ENCODE assay signal across 1 cellular context in the genomic region with DNA sequence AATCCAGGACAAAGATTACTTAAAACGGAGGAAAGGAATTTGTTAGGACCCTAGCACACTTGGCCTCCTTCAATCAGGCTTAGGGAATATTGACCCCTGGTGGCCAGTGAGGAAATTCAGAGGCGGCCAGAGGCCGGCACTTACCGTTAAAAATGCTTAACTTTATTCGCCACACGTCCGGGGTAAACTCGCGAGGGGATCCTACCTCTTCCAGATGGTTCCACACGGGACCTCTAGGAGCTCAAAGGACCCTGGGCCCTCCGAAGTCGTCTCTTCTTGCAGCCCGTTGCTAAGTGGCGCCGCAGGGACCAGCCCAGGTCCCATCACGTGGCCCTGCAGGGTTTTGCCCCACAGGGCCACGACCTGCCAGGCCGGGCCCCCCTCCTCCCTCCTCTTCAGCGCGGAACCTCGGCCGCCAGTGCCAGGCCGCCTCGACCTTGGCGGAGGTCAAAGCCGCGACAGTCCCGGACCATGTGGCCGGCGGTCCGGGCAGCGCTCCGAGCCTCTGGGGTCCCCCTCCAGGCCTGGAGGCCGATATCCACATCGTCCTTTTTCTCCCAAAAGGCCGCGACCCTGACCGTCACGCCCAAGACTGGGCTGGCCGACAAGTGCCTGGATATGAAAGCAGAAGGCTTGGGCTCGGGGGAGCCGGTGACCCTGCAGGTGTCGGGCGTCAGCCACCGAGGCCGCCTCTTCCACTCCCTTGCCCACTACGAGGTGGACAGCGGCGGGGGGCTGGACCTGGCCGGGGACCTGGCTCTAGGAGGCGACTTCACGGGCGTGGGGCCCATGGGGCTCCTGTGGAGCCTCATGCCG.
TF ChIP-seq lines count a peak whose summit lies in the region.

No MANE protein-coding gene starts in this region.

TF ChIP-seq in GM12878, 131 proteins besides CTCF, POLR2A, EP300 and RAD21 (continues in another document):
- no peak for TF ChIP-seq POLR2AphosphoS5 (IDR thresholded peaks at IDR 0.05; ENCODE audit: low read length)
- peak; percentile 87 for TF ChIP-seq NR2F1 (conservative IDR thresholded peaks at IDR 0.05)
- TF ChIP-seq ZNF217 (IDR thresholded peaks at IDR 0.05) = no peak
- no peak for TF ChIP-seq TBL1XR1 (IDR thresholded peaks at IDR 0.05; ENCODE audit: low read depth, low read length)
- TF ChIP-seq CREB1 (IDR thresholded peaks at IDR 0.05; ENCODE audit: low read depth) = no peak
- TF ChIP-seq NR2C1 (IDR thresholded peaks at IDR 0.05) = no peak
- no peak for TF ChIP-seq CHD1 (IDR thresholded peaks at IDR 0.05; ENCODE audit: low read depth, low read length)
- no peak for TF ChIP-seq JUNB (IDR thresholded peaks at IDR 0.05)
- TF ChIP-seq, protein P1, sequence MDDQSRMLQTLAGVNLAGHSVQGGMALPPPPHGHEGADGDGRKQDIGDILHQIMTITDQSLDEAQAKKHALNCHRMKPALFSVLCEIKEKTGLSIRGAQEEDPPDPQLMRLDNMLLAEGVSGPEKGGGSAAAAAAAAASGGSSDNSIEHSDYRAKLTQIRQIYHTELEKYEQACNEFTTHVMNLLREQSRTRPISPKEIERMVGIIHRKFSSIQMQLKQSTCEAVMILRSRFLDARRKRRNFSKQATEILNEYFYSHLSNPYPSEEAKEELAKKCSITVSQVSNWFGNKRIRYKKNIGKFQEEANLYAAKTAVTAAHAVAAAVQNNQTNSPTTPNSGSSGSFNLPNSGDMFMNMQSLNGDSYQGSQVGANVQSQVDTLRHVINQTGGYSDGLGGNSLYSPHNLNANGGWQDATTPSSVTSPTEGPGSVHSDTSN (IDR thresholded peaks at IDR 0.05; ENCODE audit: insufficient replicate concordance, low read depth, low read length) = no peak
- TF ChIP-seq, protein P2, sequence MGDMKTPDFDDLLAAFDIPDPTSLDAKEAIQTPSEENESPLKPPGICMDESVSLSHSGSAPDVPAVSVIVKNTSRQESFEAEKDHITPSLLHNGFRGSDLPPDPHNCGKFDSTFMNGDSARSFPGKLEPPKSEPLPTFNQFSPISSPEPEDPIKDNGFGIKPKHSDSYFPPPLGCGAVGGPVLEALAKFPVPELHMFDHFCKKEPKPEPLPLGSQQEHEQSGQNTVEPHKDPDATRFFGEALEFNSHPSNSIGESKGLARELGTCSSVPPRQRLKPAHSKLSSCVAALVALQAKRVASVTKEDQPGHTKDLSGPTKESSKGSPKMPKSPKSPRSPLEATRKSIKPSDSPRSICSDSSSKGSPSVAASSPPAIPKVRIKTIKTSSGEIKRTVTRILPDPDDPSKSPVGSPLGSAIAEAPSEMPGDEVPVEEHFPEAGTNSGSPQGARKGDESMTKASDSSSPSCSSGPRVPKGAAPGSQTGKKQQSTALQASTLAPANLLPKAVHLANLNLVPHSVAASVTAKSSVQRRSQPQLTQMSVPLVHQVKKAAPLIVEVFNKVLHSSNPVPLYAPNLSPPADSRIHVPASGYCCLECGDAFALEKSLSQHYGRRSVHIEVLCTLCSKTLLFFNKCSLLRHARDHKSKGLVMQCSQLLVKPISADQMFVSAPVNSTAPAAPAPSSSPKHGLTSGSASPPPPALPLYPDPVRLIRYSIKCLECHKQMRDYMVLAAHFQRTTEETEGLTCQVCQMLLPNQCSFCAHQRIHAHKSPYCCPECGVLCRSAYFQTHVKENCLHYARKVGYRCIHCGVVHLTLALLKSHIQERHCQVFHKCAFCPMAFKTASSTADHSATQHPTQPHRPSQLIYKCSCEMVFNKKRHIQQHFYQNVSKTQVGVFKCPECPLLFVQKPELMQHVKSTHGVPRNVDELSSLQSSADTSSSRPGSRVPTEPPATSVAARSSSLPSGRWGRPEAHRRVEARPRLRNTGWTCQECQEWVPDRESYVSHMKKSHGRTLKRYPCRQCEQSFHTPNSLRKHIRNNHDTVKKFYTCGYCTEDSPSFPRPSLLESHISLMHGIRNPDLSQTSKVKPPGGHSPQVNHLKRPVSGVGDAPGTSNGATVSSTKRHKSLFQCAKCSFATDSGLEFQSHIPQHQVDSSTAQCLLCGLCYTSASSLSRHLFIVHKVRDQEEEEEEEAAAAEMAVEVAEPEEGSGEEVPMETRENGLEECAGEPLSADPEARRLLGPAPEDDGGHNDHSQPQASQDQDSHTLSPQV (IDR thresholded peaks at IDR 0.05) = no peak
- TF ChIP-seq ESRRA (IDR thresholded peaks at IDR 0.05; ENCODE audit: low read length) = no peak
- TF ChIP-seq ZNF24 (IDR thresholded peaks at IDR 0.05) = no peak
- TF ChIP-seq LARP7 (IDR thresholded peaks at IDR 0.05) = 0 out of 2 replicates have a peak, but pooled peaks have one; percentile 46
- no peak for TF ChIP-seq KAT2A (conservative IDR thresholded peaks at IDR 0.05; ENCODE audit: control insufficient read depth, low read depth, low read length)
- no peak for TF ChIP-seq SMAD5 (IDR thresholded peaks at IDR 0.05; ENCODE audit: low read depth)
- no peak for TF ChIP-seq STAT3 (IDR thresholded peaks at IDR 0.05; ENCODE audit: low read depth, low read length)
- TF ChIP-seq, protein P3, sequence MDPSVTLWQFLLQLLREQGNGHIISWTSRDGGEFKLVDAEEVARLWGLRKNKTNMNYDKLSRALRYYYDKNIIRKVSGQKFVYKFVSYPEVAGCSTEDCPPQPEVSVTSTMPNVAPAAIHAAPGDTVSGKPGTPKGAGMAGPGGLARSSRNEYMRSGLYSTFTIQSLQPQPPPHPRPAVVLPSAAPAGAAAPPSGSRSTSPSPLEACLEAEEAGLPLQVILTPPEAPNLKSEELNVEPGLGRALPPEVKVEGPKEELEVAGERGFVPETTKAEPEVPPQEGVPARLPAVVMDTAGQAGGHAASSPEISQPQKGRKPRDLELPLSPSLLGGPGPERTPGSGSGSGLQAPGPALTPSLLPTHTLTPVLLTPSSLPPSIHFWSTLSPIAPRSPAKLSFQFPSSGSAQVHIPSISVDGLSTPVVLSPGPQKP (IDR thresholded peaks at IDR 0.05; ENCODE audit: low read depth, low read length) = no peak
- TF ChIP-seq TARDBP (IDR thresholded peaks at IDR 0.05; ENCODE audit: borderline replicate concordance) = no peak
- TF ChIP-seq, protein P4, sequence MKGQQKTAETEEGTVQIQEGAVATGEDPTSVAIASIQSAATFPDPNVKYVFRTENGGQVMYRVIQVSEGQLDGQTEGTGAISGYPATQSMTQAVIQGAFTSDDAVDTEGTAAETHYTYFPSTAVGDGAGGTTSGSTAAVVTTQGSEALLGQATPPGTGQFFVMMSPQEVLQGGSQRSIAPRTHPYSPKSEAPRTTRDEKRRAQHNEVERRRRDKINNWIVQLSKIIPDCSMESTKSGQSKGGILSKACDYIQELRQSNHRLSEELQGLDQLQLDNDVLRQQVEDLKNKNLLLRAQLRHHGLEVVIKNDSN (IDR thresholded peaks at IDR 0.05; ENCODE audit: borderline replicate concordance, extremely low read length, insufficient read depth, low read depth, low read length) = peak; percentile 83
- TF ChIP-seq, protein P5, sequence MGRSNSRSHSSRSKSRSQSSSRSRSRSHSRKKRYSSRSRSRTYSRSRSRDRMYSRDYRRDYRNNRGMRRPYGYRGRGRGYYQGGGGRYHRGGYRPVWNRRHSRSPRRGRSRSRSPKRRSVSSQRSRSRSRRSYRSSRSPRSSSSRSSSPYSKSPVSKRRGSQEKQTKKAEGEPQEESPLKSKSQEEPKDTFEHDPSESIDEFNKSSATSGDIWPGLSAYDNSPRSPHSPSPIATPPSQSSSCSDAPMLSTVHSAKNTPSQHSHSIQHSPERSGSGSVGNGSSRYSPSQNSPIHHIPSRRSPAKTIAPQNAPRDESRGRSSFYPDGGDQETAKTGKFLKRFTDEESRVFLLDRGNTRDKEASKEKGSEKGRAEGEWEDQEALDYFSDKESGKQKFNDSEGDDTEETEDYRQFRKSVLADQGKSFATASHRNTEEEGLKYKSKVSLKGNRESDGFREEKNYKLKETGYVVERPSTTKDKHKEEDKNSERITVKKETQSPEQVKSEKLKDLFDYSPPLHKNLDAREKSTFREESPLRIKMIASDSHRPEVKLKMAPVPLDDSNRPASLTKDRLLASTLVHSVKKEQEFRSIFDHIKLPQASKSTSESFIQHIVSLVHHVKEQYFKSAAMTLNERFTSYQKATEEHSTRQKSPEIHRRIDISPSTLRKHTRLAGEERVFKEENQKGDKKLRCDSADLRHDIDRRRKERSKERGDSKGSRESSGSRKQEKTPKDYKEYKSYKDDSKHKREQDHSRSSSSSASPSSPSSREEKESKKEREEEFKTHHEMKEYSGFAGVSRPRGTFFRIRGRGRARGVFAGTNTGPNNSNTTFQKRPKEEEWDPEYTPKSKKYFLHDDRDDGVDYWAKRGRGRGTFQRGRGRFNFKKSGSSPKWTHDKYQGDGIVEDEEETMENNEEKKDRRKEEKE (IDR thresholded peaks at IDR 0.05) = no peak
- no peak for TF ChIP-seq SUZ12 (IDR thresholded peaks at IDR 0.05; ENCODE audit: unreplicated experiment)
- TF ChIP-seq, protein P6, sequence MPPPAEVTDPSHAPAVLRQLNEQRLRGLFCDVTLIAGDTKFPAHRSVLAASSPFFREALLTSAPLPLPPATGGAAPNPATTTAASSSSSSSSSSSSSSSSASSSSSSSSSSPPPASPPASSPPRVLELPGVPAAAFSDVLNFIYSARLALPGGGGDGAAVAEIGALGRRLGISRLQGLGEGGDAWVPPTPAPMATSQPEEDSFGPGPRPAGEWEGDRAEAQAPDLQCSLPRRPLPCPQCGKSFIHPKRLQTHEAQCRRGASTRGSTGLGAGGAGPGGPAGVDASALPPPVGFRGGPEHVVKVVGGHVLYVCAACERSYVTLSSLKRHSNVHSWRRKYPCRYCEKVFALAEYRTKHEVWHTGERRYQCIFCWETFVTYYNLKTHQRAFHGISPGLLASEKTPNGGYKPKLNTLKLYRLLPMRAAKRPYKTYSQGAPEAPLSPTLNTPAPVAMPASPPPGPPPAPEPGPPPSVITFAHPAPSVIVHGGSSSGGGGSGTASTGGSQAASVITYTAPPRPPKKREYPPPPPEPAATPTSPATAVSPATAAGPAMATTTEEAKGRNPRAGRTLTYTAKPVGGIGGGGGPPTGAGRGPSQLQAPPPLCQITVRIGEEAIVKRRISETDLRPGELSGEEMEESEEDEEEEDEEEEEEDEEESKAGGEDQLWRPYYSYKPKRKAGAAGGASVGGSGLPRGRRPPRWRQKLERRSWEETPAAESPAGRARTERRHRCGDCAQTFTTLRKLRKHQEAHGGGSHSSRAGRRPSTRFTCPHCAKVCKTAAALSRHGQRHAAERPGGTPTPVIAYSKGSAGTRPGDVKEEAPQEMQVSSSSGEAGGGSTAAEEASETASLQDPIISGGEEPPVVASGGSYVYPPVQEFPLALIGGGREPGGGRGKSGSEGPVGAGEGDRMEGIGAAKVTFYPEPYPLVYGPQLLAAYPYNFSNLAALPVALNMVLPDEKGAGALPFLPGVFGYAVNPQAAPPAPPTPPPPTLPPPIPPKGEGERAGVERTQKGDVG (CRISPR knock-in tag; IDR thresholded peaks at IDR 0.05) = no peak
- TF ChIP-seq RAD51 (IDR thresholded peaks at IDR 0.05) = peak; percentile 79
- no peak for TF ChIP-seq ZZZ3 (IDR thresholded peaks at IDR 0.05; ENCODE audit: control insufficient read depth, insufficient read length, low read depth)
- TF ChIP-seq SIN3A (IDR thresholded peaks at IDR 0.05; ENCODE audit: low read depth, low read length) = no peak
- peak; percentile 16; the same call in 1 of the 2 replicates for TF ChIP-seq HCFC1 (IDR thresholded peaks at IDR 0.05; ENCODE audit: low read length)
- 0 out of 2 replicates have a peak, but pooled peaks have one; percentile 6 for TF ChIP-seq PAX5 (IDR thresholded peaks at IDR 0.05; ENCODE audit: borderline replicate concordance, low read depth, low read length)
- TF ChIP-seq SUPT20H (IDR thresholded peaks at IDR 0.05; ENCODE audit: borderline replicate concordance, control insufficient read depth, low read depth, low read length) = no peak
- no peak for TF ChIP-seq BMI1 (IDR thresholded peaks at IDR 0.05; ENCODE audit: borderline replicate concordance)
- TF ChIP-seq IRF4 (IDR thresholded peaks at IDR 0.05; ENCODE audit: low read depth, low read length) = no peak
- no peak for TF ChIP-seq TCF7 (IDR thresholded peaks at IDR 0.05; ENCODE audit: borderline replicate concordance)
- no peak for TF ChIP-seq CBX3 (IDR thresholded peaks at IDR 0.05; ENCODE audit: borderline replicate concordance, low read depth)
- TF ChIP-seq EED (IDR thresholded peaks at IDR 0.05; ENCODE audit: low read depth) = no peak
- no peak for TF ChIP-seq TAF1 (IDR thresholded peaks at IDR 0.05; ENCODE audit: borderline replicate concordance, low read depth, low read length)
- TF ChIP-seq, protein P7, sequence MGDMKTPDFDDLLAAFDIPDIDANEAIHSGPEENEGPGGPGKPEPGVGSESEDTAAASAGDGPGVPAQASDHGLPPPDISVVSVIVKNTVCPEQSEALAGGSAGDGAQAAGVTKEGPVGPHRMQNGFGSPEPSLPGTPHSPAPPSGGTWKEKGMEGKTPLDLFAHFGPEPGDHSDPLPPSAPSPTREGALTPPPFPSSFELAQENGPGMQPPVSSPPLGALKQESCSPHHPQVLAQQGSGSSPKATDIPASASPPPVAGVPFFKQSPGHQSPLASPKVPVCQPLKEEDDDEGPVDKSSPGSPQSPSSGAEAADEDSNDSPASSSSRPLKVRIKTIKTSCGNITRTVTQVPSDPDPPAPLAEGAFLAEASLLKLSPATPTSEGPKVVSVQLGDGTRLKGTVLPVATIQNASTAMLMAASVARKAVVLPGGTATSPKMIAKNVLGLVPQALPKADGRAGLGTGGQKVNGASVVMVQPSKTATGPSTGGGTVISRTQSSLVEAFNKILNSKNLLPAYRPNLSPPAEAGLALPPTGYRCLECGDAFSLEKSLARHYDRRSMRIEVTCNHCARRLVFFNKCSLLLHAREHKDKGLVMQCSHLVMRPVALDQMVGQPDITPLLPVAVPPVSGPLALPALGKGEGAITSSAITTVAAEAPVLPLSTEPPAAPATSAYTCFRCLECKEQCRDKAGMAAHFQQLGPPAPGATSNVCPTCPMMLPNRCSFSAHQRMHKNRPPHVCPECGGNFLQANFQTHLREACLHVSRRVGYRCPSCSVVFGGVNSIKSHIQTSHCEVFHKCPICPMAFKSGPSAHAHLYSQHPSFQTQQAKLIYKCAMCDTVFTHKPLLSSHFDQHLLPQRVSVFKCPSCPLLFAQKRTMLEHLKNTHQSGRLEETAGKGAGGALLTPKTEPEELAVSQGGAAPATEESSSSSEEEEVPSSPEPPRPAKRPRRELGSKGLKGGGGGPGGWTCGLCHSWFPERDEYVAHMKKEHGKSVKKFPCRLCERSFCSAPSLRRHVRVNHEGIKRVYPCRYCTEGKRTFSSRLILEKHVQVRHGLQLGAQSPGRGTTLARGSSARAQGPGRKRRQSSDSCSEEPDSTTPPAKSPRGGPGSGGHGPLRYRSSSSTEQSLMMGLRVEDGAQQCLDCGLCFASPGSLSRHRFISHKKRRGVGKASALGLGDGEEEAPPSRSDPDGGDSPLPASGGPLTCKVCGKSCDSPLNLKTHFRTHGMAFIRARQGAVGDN (IDR thresholded peaks at IDR 0.05) = no peak; the same call in 1 of the 2 replicates
- TF ChIP-seq RB1 (IDR thresholded peaks at IDR 0.05; ENCODE audit: borderline replicate concordance) = no peak; the same call in 1 of the 2 replicates
- no peak for TF ChIP-seq CHD4 (IDR thresholded peaks at IDR 0.05)
- no peak for TF ChIP-seq ZNF622 (IDR thresholded peaks at IDR 0.05)
- TF ChIP-seq CREM (IDR thresholded peaks at IDR 0.05; ENCODE audit: low read depth) = no peak
